Comparison of ENCODE assay signal across 38 cellular contexts in genomic region chr16:22163806-22164205, GRCh38. TPM values are rescaled to one million over a fixed set of nuclear protein-coding genes. Genes with fewer than 3 reads are reported as not detected.
"Had no signal": no experiment of that assay in that cellular context is flagged by ENCODE, and none has a peak within 500 bp of the region (broad histone marks: within the 10 kb centered on the region; RNA-seq: fewer than 3 reads in every experiment).

No MANE protein-coding gene starts in this region.

- H3K36me3 ChIP-seq: adrenal gland, ascending aorta, brain microvascular endothelial cell, breast epithelium, cardiac muscle cell had no signal

- H3K4me1 ChIP-seq: adrenal gland, ascending aorta, breast epithelium had no signal

- H3K4me3 ChIP-seq: adrenal gland, ascending aorta, body of pancreas, breast epithelium, cardiac muscle cell had no signal

- FAIRE-seq: astrocyte, bronchial epithelial cell had no signal

- H3K27ac ChIP-seq: adrenal gland, ascending aorta, body of pancreas, brain microvascular endothelial cell, breast epithelium, cardiac muscle cell had no signal

- DNase-seq: activated effector memory CD4-positive, alpha-beta T cell treated with anti-CD3 and anti-CD28 coated beads, Interleukin-2, amount 50 U/mL, for 16 hours; activated effector memory CD4-positive, alpha-beta T cell treated with Interleukin-2 at 50 U/mL for 16 hours; activated gamma-delta T cell; activated gamma-delta T cell treated with Interleukin-2 at 50 U/mL for 16 hours; activated naive CD4-positive, alpha-beta T cell; activated naive CD4-positive, alpha-beta T cell treated with anti-CD3 and anti-CD28 coated beads for 36 hours; activated naive CD4-positive, alpha-beta T cell treated with anti-CD3 and anti-CD28 coated beads, Interleukin-2, amount 10 ng/mL, durations not matched to agents 7 days and 5 days; activated naive CD4-positive, alpha-beta T cell treated with anti-CD3 and anti-CD28 coated beads, Interleukin-2, amount 50 U/mL, for 16 hours; activated naive CD4-positive, alpha-beta T cell treated with Interleukin-2 at 50 U/mL for 16 hours; activated naive CD8-positive, alpha-beta T cell treated with anti-CD3 and anti-CD28 coated beads for 36 hours; activated naive CD8-positive, alpha-beta T cell treated with anti-CD3 and anti-CD28 coated beads, Interleukin-2, amount 10 ng/mL, durations not matched to agents 7 days and 5 days; activated naive CD8-positive, alpha-beta T cell treated with anti-CD3 and anti-CD28 coated beads, Interleukin-2, amount 50 U/mL, for 24 hours; activated T-cell treated with anti-CD3 and anti-CD28 coated beads, Interleukin-2, amount 50 U/mL, for 1 hour; activated T-cell treated with anti-CD3 and anti-CD28 coated beads, Interleukin-2, amount 50 U/mL, for 24 hours; activated T-cell treated with anti-CD3 and anti-CD28 coated beads, Interleukin-2, amount 50 U/mL, for 4 hours; activated T-cell treated with anti-CD3 and anti-CD28 coated beads, Interleukin-2, amount 50 U/mL, for 48 hours; activated T-cell treated with anti-CD3 and anti-CD28 coated beads, Interleukin-2, amount 50 U/mL, for 72 hours; adrenal gland; amygdala; anterior cingulate cortex; aorta; body of pancreas; brain microvascular endothelial cell; caudate nucleus; central memory CD4-positive, alpha-beta T cell; cerebellar nuclear complex had no signal

- ATAC-seq: activated naive CD4-positive, alpha-beta T cell treated with anti-CD3 and anti-CD28 coated beads, Interleukin-2, amount 50 U/mL, for 72 hours; activated naive CD8-positive, alpha-beta T cell treated with anti-CD3 and anti-CD28 coated beads, Interleukin-2, amount 50 U/mL, for 24 hours; activated T-cell treated with anti-CD3 and anti-CD28 coated beads, Interleukin-2, amount 50 U/mL, for 4 hours; activated T-cell treated with anti-CD3 and anti-CD28 coated beads, Interleukin-2, amount 50 U/mL, for 72 hours; activated T-helper 17 cell treated with anti-CD3 and anti-CD28 coated beads, Interleukin-2, amount 50 U/mL, for 72 hours; body of pancreas had no signal

- H3K27me3 ChIP-seq: ascending aorta, body of pancreas had no signal

- H3K9me3 ChIP-seq: adrenal gland, ascending aorta, body of pancreas, breast epithelium had no signal

RNA-seq across cellular contexts. Expression of gene SDR42E2, which starts 1.5 kb away (rescaled TPM):
- total RNA-seq: activated naive CD8-positive, alpha-beta T cell treated with anti-CD3 and anti-CD28 coated beads for 36 hours; activated T-cell treated with anti-CD3 and anti-CD28 coated beads, Interleukin-2, amount 50 U/mL, for 4 hours; activated T-helper 1 cell treated with anti-CD3 and anti-CD28 coated beads, Interleukin-12 subunit alpha, Interleukin-12 subunit beta, Interleukin-2, Interleukin-4 antibody, amounts not matched to agents 30 ng/mL and 10 ng/mL and 1 ng/mL, durations not matched to agents 14 hours and 24 hours and 36 hours; activated T-helper 17 cell treated with anti-CD3 and anti-CD28 coated beads, Interleukin-2, amount 50 U/mL, for 72 hours; adrenal gland; aorta; ascending aorta; astrocyte; bronchial epithelial cell; cardiac septum; cerebellum; chondrocyte had no signal
- polyA plus RNA-seq: adipose tissue, cardiac muscle cell had no signal
